ENCODE assay signal across 18 cellular contexts in genomic region chr1:217139513-217139912, GRCh38.
DNase-seq lines count a peak whose midpoint lies in the region; ATAC-seq and TF ChIP-seq lines count a peak whose summit lies in the region.
"Had no signal": no experiment of that assay in that cellular context is flagged by ENCODE, and none has a peak within 500 bp of the region (broad histone marks: within the 10 kb centered on the region; RNA-seq: fewer than 3 reads in every experiment).

No MANE protein-coding gene starts in this region.

- H3K4me3 Mint-ChIP-seq in nephron progenitor cell, result peak overlapping the region; percentile 76
- H3K4me3 Mint-ChIP-seq: activated CD4-positive, alpha-beta T cell treated with anti-CD3 and anti-CD28 coated beads, Interleukin-2, amount 10 ng/mL, durations not matched to agents 7 days and 5 days; natural killer cell; stimulated activated naive CD8-positive, alpha-beta T cell treated with anti-CD3 and anti-CD28 coated beads, Interleukin-15, Interleukin-2, amounts not matched to agents 100 ng/mL and 50 ng/mL, for 24 hours had no signal

- no peaks in the 10 kb centered on the region for H3K36me3 Mint-ChIP-seq in nephron progenitor cell (ENCODE audit: low read depth)

- H3K27ac Mint-ChIP-seq in nephron progenitor cell, result no peak overlapping the region
- H3K27ac Mint-ChIP-seq: activated CD4-positive, alpha-beta T cell treated with anti-CD3 and anti-CD28 coated beads, Interleukin-2, amount 10 ng/mL, durations not matched to agents 7 days and 5 days; natural killer cell; stimulated activated naive CD8-positive, alpha-beta T cell treated with anti-CD3 and anti-CD28 coated beads, Interleukin-15, Interleukin-2, amounts not matched to agents 100 ng/mL and 50 ng/mL, for 24 hours had no signal

- no peaks in the 10 kb centered on the region for H3K9me3 ChIP-seq in iPS DF 6.9 (ENCODE audit: control insufficient read depth, insufficient read depth, low read length)

- H3K4me3 ChIP-seq in iPS DF 6.9 (ENCODE audit: low read length), result peak overlapping the region; percentile 7; the same call in 1 of the 2 replicates

- peaks cover 86% of the 10 kb centered on the region for H3K27me3 Mint-ChIP-seq in nephron progenitor cell (ENCODE audit: low read depth, poor library complexity)

- H3K36me3 ChIP-seq in iPS DF 6.9 (ENCODE audit: control insufficient read depth, insufficient read depth, low read length), result no peaks in the 10 kb centered on the region

- no peak overlapping the region for H3K27ac ChIP-seq in iPS DF 6.9 (ENCODE audit: low read length)
- H3K27ac ChIP-seq: C4-2B had no signal

- H3K9me3 Mint-ChIP-seq in nephron progenitor cell, result peaks cover 4% of the 10 kb centered on the region

- no CpG with 5 or more reads among the region's 29 CpGs for WGBS in iPS DF 6.9 (ENCODE audit: insufficient coverage, insufficient read length)

- H3K4me1 ChIP-seq in iPS DF 6.9 (ENCODE audit: control insufficient read depth, insufficient read depth, low read length), result peaks cover 12% of the 10 kb centered on the region

- no peak for TF ChIP-seq CTCF in nephron progenitor cell (IDR thresholded peaks at IDR 0.05)

- ATAC-seq in left colon, result no peak
- no peak for ATAC-seq in HG03571 (IDR thresholded peaks at IDR 0.05; ENCODE audit: unreplicated experiment)
- ATAC-seq: natural killer cell had no signal

- DNase-seq in ELF-1 (ENCODE audit: low read depth, low spot score) (peak; percentile 42), astrocyte of the hippocampus (ENCODE audit: low read depth, low spot score) (peak; percentile 29), iPS DF 6.9 (ENCODE audit: low read depth, low spot score) (no peak), nephron progenitor cell (peak; percentile 60), left colon (no peak), NCI-H2227 treated with DMSO at 0.1 percent for 48 hours (lab: John Stamatoyannopoulos, UW) (no peak), EL (no peak)
- DNase-seq: activated CD4-positive, alpha-beta T cell treated with anti-CD3 and anti-CD28 coated beads, Interleukin-2, amount 10 ng/mL, durations not matched to agents 7 days and 5 days; activated CD8-positive, alpha-beta memory T cell treated with anti-CD3 and anti-CD28 coated beads, Interleukin-2, amount 50 U/mL, for 48 hours; activated gamma-delta T cell treated with Interleukin-2 at 50 U/mL for 16 hours; DMS153; mammary epithelial cell; natural killer cell; NCI-H1694 treated with DMSO at 0.1 percent for 48 hours; NCI-H446 had no signal

- intact Hi-C loops in left colon (cut with DNase I, micrococcal nuclease), result no loop called here

- H3K4me1 Mint-ChIP-seq in nephron progenitor cell, result peaks cover 56% of the 10 kb centered on the region
- H3K4me1 Mint-ChIP-seq: natural killer cell had no signal

- H3K27me3 ChIP-seq in iPS DF 6.9 (ENCODE audit: control insufficient read depth, insufficient read depth, low read length), result peaks cover 58% of the 10 kb centered on the region

Comparison
In these comparisons a context has a peak if more than half of its experiments do, and no peak if none do; other contexts are left out.
1. DNase-seq: peak in ELF-1 (single experiment), astrocyte of the hippocampus (single experiment) and nephron progenitor cell (single experiment); none in iPS DF 6.9 (single experiment), left colon (0 of 2), NCI-H2227 treated with DMSO at 0.1 percent for 48 hours (single experiment) and EL (single experiment).